Comparison of ENCODE assay signal across 27 cellular contexts in the genomic region with DNA sequence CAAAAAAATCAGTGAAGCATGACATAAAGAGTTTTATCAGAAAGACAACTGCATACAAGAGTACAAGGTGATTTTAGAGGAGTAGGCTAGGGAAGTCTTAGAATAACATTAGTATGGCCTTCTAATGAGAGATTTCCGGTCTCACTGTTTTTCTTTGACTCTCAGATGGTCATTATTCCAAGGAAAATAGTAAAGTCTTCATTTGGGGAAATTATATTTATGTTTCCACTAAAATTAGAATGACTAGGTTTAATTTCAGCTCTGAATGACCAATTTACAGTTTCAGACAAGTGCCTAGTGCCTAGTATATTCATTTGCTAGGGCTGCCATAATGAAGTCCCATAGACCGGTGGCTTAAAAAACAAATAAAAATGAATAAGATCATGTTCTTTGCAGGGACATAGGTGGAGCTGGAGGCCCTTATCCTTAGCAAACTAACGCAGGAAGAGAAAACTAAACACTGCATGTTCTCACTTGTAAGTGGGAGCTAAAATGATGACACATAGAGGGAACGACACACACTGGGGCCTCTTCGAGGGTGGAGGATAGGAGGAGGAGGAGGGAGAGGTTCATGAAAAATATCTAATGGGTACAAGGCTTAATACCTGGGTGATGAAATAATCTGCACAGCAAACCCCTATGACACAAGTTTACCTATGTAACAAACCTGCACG.
A peak's percentile ranks its signal among the peaks of the same experiment; 100 is the strongest.
DNase-seq lines count a peak whose midpoint lies in the region; ATAC-seq, FAIRE-seq and TF ChIP-seq lines count a peak whose summit lies in the region.
"Had no signal": no experiment of that assay in that cellular context is flagged by ENCODE, and none has a peak within 500 bp of the region (broad histone marks: within the 10 kb centered on the region; RNA-seq: fewer than 3 reads in every experiment).

No MANE protein-coding gene starts in this region.

- H3K4me1 Mint-ChIP-seq in WTC11 = peaks cover 15% of the 10 kb centered on the region
- H3K4me1 Mint-ChIP-seq in naive thymus-derived CD4-positive, alpha-beta T cell = peaks cover 0 to 6% (median 0%) of the 10 kb centered on the region in 7 donors
- H3K4me1 Mint-ChIP-seq: activated naive CD4-positive, alpha-beta T cell treated with anti-CD3 and anti-CD28 coated beads, Interleukin-2, amount 50 U/mL, for 24 hours; memory B cell had no signal

- POLR2A ChIA-PET in A549 (lab: Yijun Ruan, JAX) = no interaction called here
- POLR2A ChIA-PET in WTC11 (lab: Charles Lee) = no interaction called here
- POLR2A ChIA-PET in naive thymus-derived CD4-positive, alpha-beta T cell (lab: Charles Lee) = no interaction called here

- peak in 1 of 2 experiments; percentile 33 for DNase-seq in A549 (ENCODE audit: low read depth in 1 of 2, low spot score in 1 of 2)
- DNase-seq in HT1080 (ENCODE audit: low read depth) = peak; percentile 34
- no peak for DNase-seq in WTC11 (ENCODE audit: low spot score)
- DNase-seq in kidney glomerular epithelial cell (lab: John Stamatoyannopoulos, UW) = peak; percentile 32
- DNase-seq in frontal cortex (ENCODE audit: low spot score in 2 of 2) = no peak
- no peak for DNase-seq in naive thymus-derived CD4-positive, alpha-beta T cell
- DNase-seq in caudate nucleus (lab: John Stamatoyannopoulos, UW) = no peak
- DNase-seq: ACHN; activated CD8-positive, alpha-beta T cell treated with anti-CD3 and anti-CD28 coated beads, Interleukin-2, amount 10 ng/mL, durations not matched to agents 7 days and 5 days; activated T-cell treated with anti-CD3 and anti-CD28 coated beads, Interleukin-2, amount 50 U/mL, for 48 hours; colonic mucosa; hypothalamus; KG1; kidney; NCI-H1092; NCI-H526 treated with DMSO at 0.1 percent for 48 hours; small intestine had no signal

- CTCF ChIA-PET in A549 (lab: Yijun Ruan, JAX) = no interaction called here
- CTCF ChIA-PET in WTC11 (lab: Charles Lee) = interaction anchor here (1.5 kb wide), 1 partner anchor 67 kb away, joined by 4 read pairs; no protein-coding TSS in a partner anchor
- CTCF ChIA-PET in naive thymus-derived CD4-positive, alpha-beta T cell (lab: Charles Lee) = no interaction called here

- no peak overlapping the region for H3K27ac Mint-ChIP-seq in WTC11
- H3K27ac Mint-ChIP-seq in naive thymus-derived CD4-positive, alpha-beta T cell = no peak overlapping the region
- H3K27ac Mint-ChIP-seq: activated CD8-positive, alpha-beta T cell treated with anti-CD3 and anti-CD28 coated beads, Interleukin-2, amount 10 ng/mL, durations not matched to agents 7 days and 5 days; activated naive CD4-positive, alpha-beta T cell treated with anti-CD3 and anti-CD28 coated beads, Interleukin-2, amount 50 U/mL, for 24 hours; memory B cell; natural killer cell treated with Interleukin-12 subunit alpha and Interleukin-12 subunit beta and Interleukin-15 and Interleukin-18, amount 100 ng/mL, for 72 hours; T-helper 2 cell treated with Interferon-gamma antibody and Interleukin-4, amounts not matched to agents 5 μg/mL and 100 μg/mL, for 36 hours had no signal

- H3K9me3 Mint-ChIP-seq in WTC11 = no peaks in the 10 kb centered on the region
- no peaks in the 10 kb centered on the region for H3K9me3 Mint-ChIP-seq in naive thymus-derived CD4-positive, alpha-beta T cell
- H3K9me3 Mint-ChIP-seq: activated naive CD4-positive, alpha-beta T cell treated with anti-CD3 and anti-CD28 coated beads, Interleukin-2, amount 50 U/mL, for 24 hours; memory B cell; natural killer cell treated with Interleukin-12 subunit alpha and Interleukin-12 subunit beta and Interleukin-15 and Interleukin-18, amount 100 ng/mL, for 72 hours; T-helper 2 cell treated with Interferon-gamma antibody and Interleukin-4, amounts not matched to agents 5 μg/mL and 100 μg/mL, for 36 hours had no signal

- peaks cover 19% of the 10 kb centered on the region for H3K4me1 ChIP-seq in A549
- no peaks in the 10 kb centered on the region for H3K4me1 ChIP-seq in naive thymus-derived CD4-positive, alpha-beta T cell (ENCODE audit: control insufficient read depth in 2 of 2, insufficient read depth in 2 of 2, low read length in 2 of 2)
- H3K4me1 ChIP-seq: colonic mucosa, prostate gland had no signal

- no peaks in the 10 kb centered on the region for H3K27me3 Mint-ChIP-seq in WTC11 (ENCODE audit: low read depth)
- H3K27me3 Mint-ChIP-seq in naive thymus-derived CD4-positive, alpha-beta T cell = no peaks in the 10 kb centered on the region
- H3K27me3 Mint-ChIP-seq: activated naive CD4-positive, alpha-beta T cell treated with anti-CD3 and anti-CD28 coated beads, Interleukin-2, amount 50 U/mL, for 24 hours; memory B cell; natural killer cell treated with Interleukin-12 subunit alpha and Interleukin-12 subunit beta and Interleukin-15 and Interleukin-18, amount 100 ng/mL, for 72 hours had no signal

- no peak overlapping the region for H3K4me3 ChIP-seq in A549
- no peak overlapping the region for H3K4me3 ChIP-seq in naive thymus-derived CD4-positive, alpha-beta T cell (ENCODE audit: low read length)
- H3K4me3 ChIP-seq: colonic mucosa, prostate gland had no signal

- ATAC-seq in A549 (peak in 1 of 2 experiments; percentile 43; a peak in 3 of 6 replicates), WTC11 (peak; percentile 16; the same call in 1 of the 2 replicates), GM19397 (IDR thresholded peaks at IDR 0.05; ENCODE audit: unreplicated experiment) (no peak)
- no peak for ATAC-seq in naive thymus-derived CD4-positive, alpha-beta T cell
- ATAC-seq: activated CD8-positive, alpha-beta T cell treated with anti-CD3 and anti-CD28 coated beads, Interleukin-2, amount 10 ng/mL, durations not matched to agents 7 days and 5 days; natural killer cell treated with Interleukin-12 subunit alpha and Interleukin-12 subunit beta and Interleukin-15 and Interleukin-18, amount 100 ng/mL, for 72 hours had no signal

- TF ChIP-seq POLR2A in A549 (IDR thresholded peaks at IDR 0.05; ENCODE audit: low read length) = no peak

- no peak overlapping the region for H3K4me3 Mint-ChIP-seq in WTC11
- H3K4me3 Mint-ChIP-seq in naive thymus-derived CD4-positive, alpha-beta T cell = no peak overlapping the region
- H3K4me3 Mint-ChIP-seq: activated CD8-positive, alpha-beta T cell treated with anti-CD3 and anti-CD28 coated beads, Interleukin-2, amount 10 ng/mL, durations not matched to agents 7 days and 5 days; activated naive CD4-positive, alpha-beta T cell treated with anti-CD3 and anti-CD28 coated beads, Interleukin-2, amount 50 U/mL, for 24 hours; memory B cell; natural killer cell treated with Interleukin-12 subunit alpha and Interleukin-12 subunit beta and Interleukin-15 and Interleukin-18, amount 100 ng/mL, for 72 hours; T-helper 2 cell treated with Interferon-gamma antibody and Interleukin-4, amounts not matched to agents 5 μg/mL and 100 μg/mL, for 36 hours had no signal

- intact Hi-C loops in naive thymus-derived CD4-positive, alpha-beta T cell (cut with micrococcal nuclease) = no loop called here

- peak overlapping the region; percentile 31 for H3K4me2 ChIP-seq in A549

- TF ChIP-seq CTCF in A549 (IDR thresholded peaks at IDR 0.05) = no peak
- TF ChIP-seq CTCF in WTC11 (IDR thresholded peaks at IDR 0.05) = no peak

- 33% methylated on average over 6 of the region's 6 CpGs for WGBS in A549 (ENCODE audit: missing lambda C conversion rate)

- FAIRE-seq in A549 (lab: Jason Lieb, UNC) (no peak), frontal cortex (lab: Jason Lieb, UNC) (no peak)
- FAIRE-seq: astrocyte, endometrium, kidney, small intestine, urothelium cell line had no signal

- no peak for TF ChIP-seq EP300 in A549 (IDR thresholded peaks at IDR 0.05)

- no peaks in the 10 kb centered on the region for H3K9me3 ChIP-seq in A549
- H3K9me3 ChIP-seq in naive thymus-derived CD4-positive, alpha-beta T cell (ENCODE audit: control insufficient read depth in 2 of 3, low read length in 3 of 3) = no peaks in the 10 kb centered on the region
- H3K9me3 ChIP-seq: colonic mucosa, prostate gland had no signal

- no peaks in the 10 kb centered on the region for H3K36me3 ChIP-seq in naive thymus-derived CD4-positive, alpha-beta T cell (ENCODE audit: control insufficient read depth in 2 of 3, insufficient read depth in 3 of 3, low read length in 3 of 3)
- H3K36me3 ChIP-seq: colonic mucosa, prostate gland had no signal

- H3K27ac ChIP-seq in A549 (peak overlapping the region; percentile 47 to 65; a peak in 4 of 6 replicates), caudate nucleus (ENCODE audit: low read depth, low read length) (no peak overlapping the region)
- no peak overlapping the region for H3K27ac ChIP-seq in naive thymus-derived CD4-positive, alpha-beta T cell (ENCODE audit: low read depth, low read length)
- H3K27ac ChIP-seq: C4-2B, colonic mucosa, prostate gland had no signal

- no peaks in the 10 kb centered on the region for H3K27me3 ChIP-seq in naive thymus-derived CD4-positive, alpha-beta T cell (ENCODE audit: control insufficient read depth in 2 of 2, insufficient read depth in 2 of 2, low read length in 2 of 2)
- H3K27me3 ChIP-seq: colonic mucosa had no signal

- no peaks in the 10 kb centered on the region for H3K36me3 Mint-ChIP-seq in WTC11
- H3K36me3 Mint-ChIP-seq in naive thymus-derived CD4-positive, alpha-beta T cell = no peaks in the 10 kb centered on the region
- H3K36me3 Mint-ChIP-seq: activated naive CD4-positive, alpha-beta T cell treated with anti-CD3 and anti-CD28 coated beads, Interleukin-2, amount 50 U/mL, for 24 hours; memory B cell; natural killer cell treated with Interleukin-12 subunit alpha and Interleukin-12 subunit beta and Interleukin-15 and Interleukin-18, amount 100 ng/mL, for 72 hours had no signal

- TF ChIP-seq RAD21 in A549 (conservative IDR thresholded peaks at IDR 0.05 in 1 of 2, IDR thresholded peaks at IDR 0.05 in 1 of 2) = no peak

TF ChIP-seq in A549, 52 proteins besides CTCF, POLR2A, EP300 and RAD21 (continues in another document):
- TF ChIP-seq MYC (IDR thresholded peaks at IDR 0.05; ENCODE audit: borderline replicate concordance, low read length) = no peak
- no peak for TF ChIP-seq PHF8 (IDR thresholded peaks at IDR 0.05; ENCODE audit: borderline replicate concordance, low read depth)
- TF ChIP-seq EHF (CRISPR knock-in tag; IDR thresholded peaks at IDR 0.05) = no peak
- TF ChIP-seq RNF2 (IDR thresholded peaks at IDR 0.05; ENCODE audit: borderline replicate concordance, low read depth) = no peak
- no peak for TF ChIP-seq HOXA7 (CRISPR knock-in tag; IDR thresholded peaks at IDR 0.05)

TF ChIP-seq in WTC11, 78 proteins besides CTCF, POLR2A, EP300 and RAD21:
- no peak for TF ChIP-seq ZNF317 (CRISPR knock-in tag; IDR thresholded peaks at IDR 0.05; ENCODE audit: borderline replicate concordance, low read depth)
- TF ChIP-seq, protein P1, sequence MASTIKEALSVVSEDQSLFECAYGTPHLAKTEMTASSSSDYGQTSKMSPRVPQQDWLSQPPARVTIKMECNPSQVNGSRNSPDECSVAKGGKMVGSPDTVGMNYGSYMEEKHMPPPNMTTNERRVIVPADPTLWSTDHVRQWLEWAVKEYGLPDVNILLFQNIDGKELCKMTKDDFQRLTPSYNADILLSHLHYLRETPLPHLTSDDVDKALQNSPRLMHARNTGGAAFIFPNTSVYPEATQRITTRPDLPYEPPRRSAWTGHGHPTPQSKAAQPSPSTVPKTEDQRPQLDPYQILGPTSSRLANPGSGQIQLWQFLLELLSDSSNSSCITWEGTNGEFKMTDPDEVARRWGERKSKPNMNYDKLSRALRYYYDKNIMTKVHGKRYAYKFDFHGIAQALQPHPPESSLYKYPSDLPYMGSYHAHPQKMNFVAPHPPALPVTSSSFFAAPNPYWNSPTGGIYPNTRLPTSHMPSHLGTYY (CRISPR knock-in tag; IDR thresholded peaks at IDR 0.05) = no peak

Comparison
In these comparisons a context has a peak if more than half of its experiments do, and no peak if none do; other contexts are left out.
1. DNase-seq: peak in HT1080 (single experiment) and kidney glomerular epithelial cell (single experiment); none in WTC11 (single experiment), frontal cortex (0 of 2), naive thymus-derived CD4-positive, alpha-beta T cell (0 of 9) and caudate nucleus (0 of 61).
2. H3K27ac ChIP-seq: peak in A549 (2 of 2); none in naive thymus-derived CD4-positive, alpha-beta T cell (single experiment) and caudate nucleus (single experiment).